In genomic region chr11:35663408-35663702, GRCh38 we compare ENCODE assay signal across 8 cellular contexts. TPM values are rescaled to one million over a fixed set of nuclear protein-coding genes. Genes with fewer than 3 reads are reported as not detected.
DNase-seq lines count a peak whose midpoint lies in the region; ATAC-seq, FAIRE-seq and TF ChIP-seq lines count a peak whose summit lies in the region.

No MANE protein-coding gene starts in this region.

- H3K9me3 ChIP-seq in HUES6 (ENCODE audit: control insufficient read depth, insufficient read depth, low read depth, low read length) (peaks cover 32% of the 10 kb centered on the region), mucosa of stomach (ENCODE audit: control insufficient read depth, low read length) (no peaks in the 10 kb centered on the region)

- FAIRE-seq in bronchial epithelial cell (lab: Jason Lieb, UNC) = no peak

- H3K4me3 ChIP-seq in HUES6 (ENCODE audit: low read depth, low read length) (peak overlapping the region; percentile 63), bronchial epithelial cell (ENCODE audit: low read depth, low read length) (peak overlapping the region; percentile 59), mucosa of stomach (ENCODE audit: low read length) (peak overlapping the region; percentile 93)

- H3K9ac ChIP-seq in HUES6 (ENCODE audit: low read length) = peak overlapping the region; percentile 76
- peak overlapping the region; percentile 73 for H3K9ac ChIP-seq in mucosa of stomach (ENCODE audit: low read length)

- TF ChIP-seq CTCF in 22Rv1 (IDR thresholded peaks at IDR 0.05) (no peak), bronchial epithelial cell (IDR thresholded peaks at IDR 0.05; ENCODE audit: insufficient read depth, low read length, severe bottlenecking) (no peak)

- no peak for ATAC-seq in HG02798 (IDR thresholded peaks at IDR 0.05; ENCODE audit: poor library complexity, unreplicated experiment)
- ATAC-seq in GM18907 (IDR thresholded peaks at IDR 0.05; ENCODE audit: unreplicated experiment) = no peak

- H3K27ac ChIP-seq in 22Rv1 (peak overlapping the region; percentile 75), HUES6 (ENCODE audit: low read depth, low read length) (no peak overlapping the region)

- H3K36me3 ChIP-seq in HUES6 (ENCODE audit: control insufficient read depth, insufficient read depth, low read length) = peaks cover 5% of the 10 kb centered on the region; the same call in 1 of the 2 replicates
- H3K36me3 ChIP-seq in bronchial epithelial cell (ENCODE audit: control insufficient read depth, insufficient read depth, low read length) = no peaks in the 10 kb centered on the region
- H3K36me3 ChIP-seq in mucosa of stomach (ENCODE audit: control insufficient read depth, insufficient read depth, low read length) = no peaks in the 10 kb centered on the region

- H3K27me3 ChIP-seq in HUES6 (ENCODE audit: control insufficient read depth, insufficient read depth, low read length) (peaks cover 28% of the 10 kb centered on the region), bronchial epithelial cell (ENCODE audit: control insufficient read depth, insufficient read depth, low read length) (no peaks in the 10 kb centered on the region), mucosa of stomach (ENCODE audit: control insufficient read depth, insufficient read depth, low read length) (no peaks in the 10 kb centered on the region)

- H3K4me1 ChIP-seq in HUES6 (ENCODE audit: control insufficient read depth, insufficient read depth, low read length) (no peaks in the 10 kb centered on the region), mucosa of stomach (ENCODE audit: control insufficient read depth, insufficient read depth, low read length) (peaks cover 14% of the 10 kb centered on the region)

- no peak for DNase-seq in bronchial epithelial cell (ENCODE audit: low read depth)
- no peak for DNase-seq in DMS79 treated with DMSO at 0.1 percent for 48 hours (lab: John Stamatoyannopoulos, UW)
- no peak for DNase-seq in T1000 (lab: John Stamatoyannopoulos, UW)

RNA-seq across cellular contexts. Expression of gene TRIM44, which starts 0.8 kb away (rescaled TPM):
- total RNA-seq in bronchial epithelial cell = 5.5 and 9.7 TPM in 2 replicates

RNA-seq across cellular contexts. Expression of gene FJX1, which starts 45.1 kb away (rescaled TPM):
- total RNA-seq in bronchial epithelial cell = 11.8 and 24.7 TPM in 2 replicates
